ENCODE assay signal across 8 cellular contexts in the genomic region with DNA sequence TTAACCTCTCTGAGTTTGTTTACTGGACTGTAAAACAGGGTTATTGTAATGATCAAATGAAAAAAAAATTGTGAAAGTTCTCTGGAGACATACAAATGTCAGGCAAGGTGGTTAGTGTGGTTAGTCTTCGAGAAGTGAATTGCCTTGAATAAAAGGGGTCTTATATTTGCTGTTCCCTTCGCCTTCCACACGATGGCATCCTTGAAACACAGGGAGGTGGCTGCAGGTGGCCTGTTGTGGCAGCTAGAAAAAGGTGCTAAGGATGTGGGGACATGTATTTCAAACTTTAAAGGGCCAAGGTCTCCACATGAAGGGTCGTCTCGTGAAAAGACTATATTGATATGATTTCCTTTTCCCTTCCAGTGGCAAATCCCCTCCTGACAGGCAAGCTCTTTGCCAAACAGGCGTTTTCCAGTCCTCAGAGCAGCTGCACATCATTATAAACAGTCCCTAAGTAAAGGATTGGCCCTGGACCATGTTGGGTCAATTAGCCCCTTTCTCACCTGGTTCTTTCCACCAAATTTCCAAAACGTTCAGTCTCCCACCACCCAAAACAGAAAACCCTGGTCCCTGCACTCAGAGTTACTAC.
A peak's percentile ranks its signal among the peaks of the same experiment; 100 is the strongest.
DNase-seq lines count a peak whose midpoint lies in the region; ATAC-seq and TF ChIP-seq lines count a peak whose summit lies in the region.

No MANE protein-coding gene starts in this region.

- DNase-seq in ELR (ENCODE audit: low read depth), result peak; percentile 78
- DNase-seq in IMR-90, result peak; percentile 81
- DNase-seq in SW480 (ENCODE audit: low spot score), result peak; percentile 72
- DNase-seq in astrocyte of the spinal cord (ENCODE audit: low read depth, low spot score), result peak; percentile 78
- no peak for DNase-seq in left lung
- DNase-seq in stromal cell of bone marrow (ENCODE audit: low read depth), result peak; percentile 42
- no peak for DNase-seq in suprapubic skin (ENCODE audit: low spot score in 2 of 2)

- H3K18ac ChIP-seq in IMR-90 (ENCODE audit: low read depth, low read length), result no peak overlapping the region; the same call in 1 of the 2 replicates

- TF ChIP-seq CTCF in IMR-90 (conservative IDR thresholded peaks at IDR 0.05; ENCODE audit: low read depth, low read length), result peak; percentile 91
- peak; percentile 78 for TF ChIP-seq CTCF in astrocyte of the spinal cord (IDR thresholded peaks at IDR 0.05; ENCODE audit: low read depth, low read length)
- TF ChIP-seq CTCF in left lung (IDR thresholded peaks at IDR 0.05), result peak; percentile 23 to 38
- peak in 1 of 2 donors; percentile 25 for TF ChIP-seq CTCF in suprapubic skin (IDR thresholded peaks at IDR 0.05)

- H2BK5ac ChIP-seq in IMR-90 (ENCODE audit: low read depth, low read length, poor library complexity, severe bottlenecking), result peak overlapping the region; percentile 19

- H2BK15ac ChIP-seq in IMR-90 (ENCODE audit: low read depth, low read length), result peak overlapping the region; percentile 90; the same call in 2 of the 3 replicates

- peak overlapping the region; percentile 1; the same call in 1 of the 2 replicates for H3K27ac ChIP-seq in IMR-90 (ENCODE audit: insufficient read depth, low read length)
- H3K27ac ChIP-seq in left lung, result no peak overlapping the region
- no peak overlapping the region for H3K27ac ChIP-seq in suprapubic skin

- no peaks in the 10 kb centered on the region for H4K20me1 ChIP-seq in IMR-90 (ENCODE audit: insufficient read depth, low read length)

- intact Hi-C loops in IMR-90 (cut with micrococcal nuclease) (loop anchor here (1.0 to 2.0 kb wide), 3 partner anchors 171 to 418 kb away; no protein-coding TSS in a partner anchor), left lung (cut with DNase I) (no loop called here)

- peak overlapping the region in 1 of 2 experiments; percentile 44; a peak in 1 of 4 replicates for H4K8ac ChIP-seq in IMR-90 (ENCODE audit: low read depth in 2 of 2, low read length in 2 of 2)

- H3K4me3 ChIP-seq in IMR-90 (ENCODE audit: insufficient read depth, low read depth, low read length) (no peak overlapping the region), astrocyte of the spinal cord (ENCODE audit: low read depth, low read length) (no peak overlapping the region), left lung (no peak overlapping the region), suprapubic skin (no peak overlapping the region)

- H3K4ac ChIP-seq in IMR-90 (ENCODE audit: low read depth, low read length), result peak overlapping the region; percentile 98

- H3K36me3 ChIP-seq in IMR-90 (ENCODE audit: control insufficient read depth, insufficient read depth, low read length) (no peaks in the 10 kb centered on the region), left lung (no peaks in the 10 kb centered on the region), suprapubic skin (no peaks in the 10 kb centered on the region)

- H2BK120ac ChIP-seq in IMR-90 (ENCODE audit: low read depth, low read length), result peak overlapping the region; percentile 99

- no peak for TF ChIP-seq EP300 in suprapubic skin (IDR thresholded peaks at IDR 0.05)

- peak overlapping the region; percentile 30; the same call in 1 of the 2 replicates for H3K23ac ChIP-seq in IMR-90 (ENCODE audit: low read depth, low read length)

- H3K27me3 ChIP-seq in IMR-90 (ENCODE audit: control insufficient read depth, insufficient read depth, low read length) (no peaks in the 10 kb centered on the region), left lung (peaks cover 0 to 17% of the 10 kb centered on the region in 2 donors), suprapubic skin (no peaks in the 10 kb centered on the region)

- H4K5ac ChIP-seq in IMR-90 (ENCODE audit: low read depth, low read length), result peak overlapping the region; percentile 71; the same call in 1 of the 2 replicates

- CTCF ChIA-PET in IMR-90 (lab: Yijun Ruan, JAX), result interaction anchor here (0.7 to 1.7 kb wide), 6 partner anchors 11 to 418 kb away, joined by 3 to 4 read pairs (median 3); no protein-coding TSS in a partner anchor

- peaks cover 5 to 38% of the 10 kb centered on the region in 2 experiments; a peak in 3 of 4 replicates for H3K79me1 ChIP-seq in IMR-90 (ENCODE audit: low read depth in 1 of 2, low read length in 2 of 2)

- peak overlapping the region; percentile 95 for H2BK20ac ChIP-seq in IMR-90 (ENCODE audit: low read depth, low read length)

- in situ Hi-C loops in IMR-90 (cut with MboI; ENCODE audit: low sequenced_read_pairs) (loop anchor here (10.0 kb wide), 1 partner anchor 321 kb away; no protein-coding TSS in a partner anchor), astrocyte of the spinal cord (cut with HindIII; ENCODE audit: low sequenced_read_pairs) (no loop called here)

- 0 out of 2 replicates have a peak, but pooled peaks have one; percentile 21 for TF ChIP-seq POLR2A in IMR-90 (IDR thresholded peaks at IDR 0.05; ENCODE audit: low read depth, low read length)
- no peak for TF ChIP-seq POLR2A in suprapubic skin (IDR thresholded peaks at IDR 0.05)

- no peak overlapping the region for H3K4me2 ChIP-seq in IMR-90 (ENCODE audit: low read depth, low read length)

- H2AK9ac ChIP-seq in IMR-90 (replicated peaks; ENCODE audit: low read depth, low read length, poor library complexity), result no peak overlapping the region

- H3K4me1 ChIP-seq in IMR-90 (ENCODE audit: control insufficient read depth, insufficient read depth, low read length) (peaks cover 30% of the 10 kb centered on the region), left lung (peaks cover 0 to 8% of the 10 kb centered on the region in 2 donors), suprapubic skin (peaks cover 19% of the 10 kb centered on the region)

- peak overlapping the region; percentile 76 for H4K91ac ChIP-seq in IMR-90 (ENCODE audit: insufficient read depth, low read depth, low read length)

- 76% methylated on average over 2 of the region's 7 CpGs; no CpG with 5 or more reads in 1 of the 2 experiments for WGBS in IMR-90 (ENCODE audit: extremely low coverage in 2 of 2, insufficient read length in 1 of 2), 2 experiments
- 46% methylated on average over 7 of the region's 7 CpGs for WGBS in suprapubic skin

- no TSS peak for BruUV-seq in IMR-90 (replicated peaks; lab: Mats Ljungman, UMichigan)

- peak; percentile 97 for TF ChIP-seq RAD21 in IMR-90 (IDR thresholded peaks at IDR 0.05; ENCODE audit: low read length)

- ATAC-seq in IMR-90 (ENCODE audit: low read depth) (no peak; the same call in 1 of the 2 replicates), left lung (peak; percentile 22), GM21717 (IDR thresholded peaks at IDR 0.05; ENCODE audit: unreplicated experiment) (no peak)

- peak overlapping the region; percentile 0 for H2AFZ ChIP-seq in IMR-90 (replicated peaks; ENCODE audit: low read length, poor library complexity)

- H3K9me3 ChIP-seq in IMR-90 (ENCODE audit: control insufficient read depth, insufficient read depth, low read length), result no peaks in the 10 kb centered on the region
- no peaks in the 10 kb centered on the region for H3K9me3 ChIP-seq in left lung
- H3K9me3 ChIP-seq in suprapubic skin, result no peaks in the 10 kb centered on the region

- H3K14ac ChIP-seq in IMR-90 (replicated peaks; ENCODE audit: low read depth, low read length), result peak overlapping the region; percentile 24; the same call in 1 of the 2 replicates

- POLR2A ChIA-PET in IMR-90 (lab: Charles Lee; ENCODE audit: unreplicated experiment), result no interaction called here

- H3K56ac ChIP-seq in IMR-90 (ENCODE audit: extremely low read depth, insufficient read depth, low read length), result no peak overlapping the region

- no peak overlapping the region for H3K9ac ChIP-seq in IMR-90 (ENCODE audit: low read depth, low read length)

- dilution Hi-C loops in IMR-90 (cut with HindIII; ENCODE audit: low sequenced_read_pairs, unreplicated experiment), result no loop called here

- peak overlapping the region; percentile 88 for H2AK5ac ChIP-seq in IMR-90 (ENCODE audit: low read depth, low read length)

- peaks cover 18% of the 10 kb centered on the region for H3K9me1 ChIP-seq in IMR-90 (ENCODE audit: insufficient read depth, low read length)

TF ChIP-seq in IMR-90, 13 proteins besides CTCF, POLR2A, EP300 and RAD21:
- peak; percentile 89 for TF ChIP-seq SMC3 (IDR thresholded peaks at IDR 0.05; ENCODE audit: low read depth, low read length)
- no peak for TF ChIP-seq BHLHE40 (IDR thresholded peaks at IDR 0.05; ENCODE audit: low read depth, low read length)
TF ChIP-seq in IMR-90: peak in this region for 1.

Comparison
In these comparisons a context has a peak if more than half of its experiments do, and no peak if none do; other contexts are left out.
1. DNase-seq: peak in ELR (single experiment), IMR-90 (single experiment), SW480 (single experiment), astrocyte of the spinal cord (single experiment) and stromal cell of bone marrow (single experiment); none in left lung (0 of 2) and suprapubic skin (0 of 2).